Comparison of ENCODE assay signal across 9 cellular contexts in genomic region chr1:232226197-232226681, GRCh38.
DNase-seq lines count a peak whose midpoint lies in the region; ATAC-seq and TF ChIP-seq lines count a peak whose summit lies in the region.
"Had no signal": no experiment of that assay in that cellular context is flagged by ENCODE, and none has a peak within 500 bp of the region (broad histone marks: within the 10 kb centered on the region; RNA-seq: fewer than 3 reads in every experiment).

No MANE protein-coding gene starts in this region.

- no peak for TF ChIP-seq CTCF in retinal pigment epithelial cell (conservative IDR thresholded peaks at IDR 0.05; ENCODE audit: low read depth, low read length)

- ATAC-seq in HG02870 (IDR thresholded peaks at IDR 0.05; ENCODE audit: unreplicated experiment) (no peak), GM21825 (IDR thresholded peaks at IDR 0.05; ENCODE audit: unreplicated experiment) (no peak)

- DNase-seq in NCI-H748 (lab: John Stamatoyannopoulos, UW; ENCODE audit: unreplicated experiment) (peak; percentile 52), NCI-H748 treated with DMSO at 0.1 percent for 48 hours (lab: John Stamatoyannopoulos, UW) (no peak), NCI-H2107 treated with DMSO at 0.1 percent for 48 hours (lab: John Stamatoyannopoulos, UW; ENCODE audit: unreplicated experiment) (peak; percentile 61), retinal pigment epithelial cell (ENCODE audit: low read depth) (peak; percentile 1), GF-D8 (lab: John Stamatoyannopoulos, UW) (no peak)
- DNase-seq in central memory CD4-positive, alpha-beta T cell = peak; percentile 21
- DNase-seq: pancreas had no signal

- no peak overlapping the region for H3K4me3 ChIP-seq in retinal pigment epithelial cell (ENCODE audit: low read length)
- H3K4me3 ChIP-seq: pancreas had no signal

Comparison
In these comparisons a context has a peak if more than half of its experiments do, and no peak if none do; other contexts are left out.
1. DNase-seq: peak in NCI-H748 (single experiment), NCI-H2107 treated with DMSO at 0.1 percent for 48 hours (single experiment), central memory CD4-positive, alpha-beta T cell (single experiment) and retinal pigment epithelial cell (single experiment); none in NCI-H748 treated with DMSO at 0.1 percent for 48 hours (single experiment) and GF-D8 (single experiment).